Comparison of ENCODE assay signal across 15 cellular contexts in genomic region chr9:93465853-93466252, GRCh38. TPM values are rescaled to one million over a fixed set of nuclear protein-coding genes. Genes with fewer than 3 reads are reported as not detected.
A peak's percentile ranks its signal among the peaks of the same experiment; 100 is the strongest.
DNase-seq lines count a peak whose midpoint lies in the region; ATAC-seq and TF ChIP-seq lines count a peak whose summit lies in the region.
"Had no signal": no experiment of that assay in that cellular context is flagged by ENCODE, and none has a peak within 500 bp of the region (broad histone marks: within the 10 kb centered on the region; RNA-seq: fewer than 3 reads in every experiment).

No MANE protein-coding gene starts in this region.

- H3K36me3 Mint-ChIP-seq in activated T-cell treated with anti-CD3 and anti-CD28 coated beads, Interleukin-2, amount 50 U/mL, for 24 hours (ENCODE audit: low read depth) = peaks cover 35% of the 10 kb centered on the region
- peaks cover 14 to 31% of the 10 kb centered on the region in 2 donors for H3K36me3 Mint-ChIP-seq in stimulated activated naive B cell treated with anti-CD40 and anti-IgM and Interleukin-4, amounts not matched to agents 10 μg/mL and 1 μg/mL and 100 μg/mL, for 72 hours

- H3K9me3 Mint-ChIP-seq in activated T-cell treated with anti-CD3 and anti-CD28 coated beads, Interleukin-2, amount 50 U/mL, for 24 hours = no peaks in the 10 kb centered on the region
- no peaks in the 10 kb centered on the region for H3K9me3 Mint-ChIP-seq in stimulated activated naive B cell treated with anti-CD40 and anti-IgM and Interleukin-4, amounts not matched to agents 10 μg/mL and 1 μg/mL and 100 μg/mL, for 72 hours

- H3K4me1 Mint-ChIP-seq in activated T-cell treated with anti-CD3 and anti-CD28 coated beads, Interleukin-2, amount 50 U/mL, for 24 hours (ENCODE audit: low read depth) = peaks cover 85% of the 10 kb centered on the region
- peaks cover 50 to 81% of the 10 kb centered on the region in 2 donors for H3K4me1 Mint-ChIP-seq in stimulated activated naive B cell treated with anti-CD40 and anti-IgM and Interleukin-4, amounts not matched to agents 10 μg/mL and 1 μg/mL and 100 μg/mL, for 72 hours

- H3K36me3 ChIP-seq in Peyer's patch (no peaks in the 10 kb centered on the region), gastrocnemius medialis (no peaks in the 10 kb centered on the region)

- H3K9me3 ChIP-seq in Peyer's patch = no peaks in the 10 kb centered on the region
- H3K9me3 ChIP-seq in gastrocnemius medialis = no peaks in the 10 kb centered on the region

- H3K4me3 ChIP-seq in Peyer's patch = no peak overlapping the region
- H3K4me3 ChIP-seq in gastrocnemius medialis = no peak overlapping the region
- H3K4me3 ChIP-seq: PC-9 had no signal

- intact Hi-C loops in left ventricle myocardium superior (cut with micrococcal nuclease) = no loop called here
- intact Hi-C loops in gastrocnemius medialis (cut with DNase I; ENCODE audit: low total_unique reads) = no loop called here

- in situ Hi-C loops in gastrocnemius medialis (cut with MboI; ENCODE audit: low sequenced_read_pairs in 4 of 4) = loop anchor here in 2 of 4 donors (25.0 kb wide), 2 partner anchors 96 to 354 kb away; no protein-coding TSS in a partner anchor

- ATAC-seq in left ventricle myocardium superior = peak; percentile 70
- peak; percentile 31 to 56 for ATAC-seq in gastrocnemius medialis
- no peak for ATAC-seq in stimulated activated naive B cell treated with anti-CD40 and anti-IgM and Interleukin-4, amounts not matched to agents 10 μg/mL and 1 μg/mL and 100 μg/mL, for 72 hours (replicated peaks)
- no peak for ATAC-seq in HG02885 (IDR thresholded peaks at IDR 0.05; ENCODE audit: poor library complexity, unreplicated experiment)

- no peak for DNase-seq in activated T-cell treated with anti-CD3 and anti-CD28 coated beads, Interleukin-2, amount 50 U/mL, for 24 hours
- DNase-seq in activated T-cell treated with anti-CD3 and anti-CD28 coated beads for 4 hours = no peak
- no peak for DNase-seq in Peyer's patch
- DNase-seq in left ventricle myocardium superior = no peak
- DNase-seq in gastrocnemius medialis = no peak
- DNase-seq in stimulated activated naive B cell treated with anti-CD40 and anti-IgM and Interleukin-4, amounts not matched to agents 10 μg/mL and 1 μg/mL and 100 μg/mL, for 72 hours = no peak
- DNase-seq in UCSD-AML1 (lab: John Stamatoyannopoulos, UW; ENCODE audit: unreplicated experiment) = no peak
- DNase-seq: ACHN, aorta, mesendoderm, NCI-H1417 treated with DMSO at 0.1 percent for 48 hours, NCI-H446, PC-9, posterior cingulate gyrus had no signal

- peaks cover 0 to 72% (median 11%) of the 10 kb centered on the region in 4 donors for H3K4me1 ChIP-seq in Peyer's patch
- H3K4me1 ChIP-seq in gastrocnemius medialis = peaks cover 71 to 73% of the 10 kb centered on the region in 2 donors

- no peak overlapping the region for H3K4me3 Mint-ChIP-seq in activated T-cell treated with anti-CD3 and anti-CD28 coated beads, Interleukin-2, amount 50 U/mL, for 24 hours
- H3K4me3 Mint-ChIP-seq in stimulated activated naive B cell treated with anti-CD40 and anti-IgM and Interleukin-4, amounts not matched to agents 10 μg/mL and 1 μg/mL and 100 μg/mL, for 72 hours = no peak overlapping the region

- H3K27ac Mint-ChIP-seq in activated T-cell treated with anti-CD3 and anti-CD28 coated beads, Interleukin-2, amount 50 U/mL, for 24 hours = peak overlapping the region; percentile 39
- H3K27ac Mint-ChIP-seq in stimulated activated naive B cell treated with anti-CD40 and anti-IgM and Interleukin-4, amounts not matched to agents 10 μg/mL and 1 μg/mL and 100 μg/mL, for 72 hours = no peak overlapping the region

- H3K27ac ChIP-seq in Peyer's patch (peak overlapping the region; percentile 1 to 93 (median 19)), gastrocnemius medialis (peak overlapping the region; percentile 44 to 59 (median 48))

- no peaks in the 10 kb centered on the region for H3K27me3 Mint-ChIP-seq in activated T-cell treated with anti-CD3 and anti-CD28 coated beads, Interleukin-2, amount 50 U/mL, for 24 hours
- H3K27me3 Mint-ChIP-seq in stimulated activated naive B cell treated with anti-CD40 and anti-IgM and Interleukin-4, amounts not matched to agents 10 μg/mL and 1 μg/mL and 100 μg/mL, for 72 hours = no peaks in the 10 kb centered on the region

- no peaks in the 10 kb centered on the region for H3K27me3 ChIP-seq in Peyer's patch
- no peaks in the 10 kb centered on the region for H3K27me3 ChIP-seq in gastrocnemius medialis

- TF ChIP-seq CTCF in Peyer's patch (IDR thresholded peaks at IDR 0.05) (no peak), gastrocnemius medialis (IDR thresholded peaks at IDR 0.05 in 4 of 5, conservative IDR thresholded peaks at IDR 0.05 in 1 of 5) (no peak)

- peak in 1 of 2 donors; percentile 15 for TF ChIP-seq POLR2A in Peyer's patch (IDR thresholded peaks at IDR 0.05)
- TF ChIP-seq POLR2A in gastrocnemius medialis (IDR thresholded peaks at IDR 0.05) = no peak

RNA-seq across cellular contexts. Expression of gene FAM120AOS, which starts 12.5 kb away (rescaled TPM):
- total RNA-seq in Peyer's patch = 10 to 100 TPM; 29.7 to 69.9 (median 48.2) TPM
- 27.3 TPM for total RNA-seq in left ventricle myocardium superior
- 10 to 100 TPM; 22.8 to 49.5 (median 32.4) TPM for total RNA-seq in gastrocnemius medialis

RNA-seq across cellular contexts. Expression of gene FAM120A, which starts 14.4 kb away (rescaled TPM):
- total RNA-seq in Peyer's patch = 100 to 1,000 TPM; 128 to 159 (median 136) TPM
- total RNA-seq in left ventricle myocardium superior = 112 TPM
- total RNA-seq in gastrocnemius medialis = 10 to 100 TPM; 44.4 to 94.7 (median 72.3) TPM

Comparison
In these comparisons a context has a peak if more than half of its experiments do, and no peak if none do; other contexts are left out.
1. ATAC-seq: peak in left ventricle myocardium superior (single experiment) and gastrocnemius medialis (2 of 2); none in stimulated activated naive B cell treated with anti-CD40 and anti-IgM and Interleukin-4, amounts not matched to agents 10 μg/mL and 1 μg/mL and 100 μg/mL, for 72 hours (0 of 2) and HG02885 (single experiment).